In the genomic region with DNA sequence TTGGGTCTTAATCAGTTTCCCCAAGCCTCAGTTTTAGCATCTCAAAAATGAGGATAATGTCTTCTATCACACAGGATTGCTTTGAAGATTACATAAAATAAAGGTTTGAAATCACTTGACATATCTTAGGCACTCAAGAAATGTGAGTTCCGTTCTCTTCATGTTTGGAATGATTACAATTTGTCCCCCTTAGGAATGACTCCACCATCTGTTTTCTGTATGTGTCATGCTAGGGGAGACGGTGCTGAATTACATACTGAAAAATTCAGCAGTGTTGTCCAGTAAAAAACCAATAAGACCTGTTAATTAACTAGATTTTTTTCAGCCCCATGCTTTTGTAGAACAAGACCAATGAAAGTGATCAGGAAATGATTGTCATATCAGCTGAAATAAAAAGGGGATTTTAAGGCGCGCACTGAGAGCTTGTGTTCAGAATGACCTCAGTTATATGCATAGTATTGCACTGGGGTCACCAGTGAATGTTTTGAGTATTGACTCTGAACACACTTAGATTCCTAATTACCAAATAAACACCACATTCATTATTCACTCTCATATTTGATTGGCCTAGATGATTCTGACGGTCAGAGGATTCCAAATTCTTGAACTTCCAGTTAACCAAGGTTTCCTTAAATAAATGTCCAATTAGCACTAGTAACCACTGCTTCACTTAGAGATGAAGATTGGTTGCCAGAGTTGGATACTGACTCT, we compare ENCODE assay signal across 26 cellular contexts.
DNase-seq lines count a peak whose midpoint lies in the region; ATAC-seq and TF ChIP-seq lines count a peak whose summit lies in the region.
"Had no signal": no experiment of that assay in that cellular context is flagged by ENCODE, and none has a peak within 500 bp of the region (broad histone marks: within the 10 kb centered on the region; RNA-seq: fewer than 3 reads in every experiment).

No MANE protein-coding gene starts in this region.

- H3K4me3 ChIP-seq in esophagus muscularis mucosa, result no peak overlapping the region
- no peak overlapping the region for H3K4me3 ChIP-seq in CD8-positive, alpha-beta memory T cell (ENCODE audit: low read length)
- H3K4me3 ChIP-seq: PC-9, spleen, tibial artery had no signal

- CTCF ChIA-PET in CD8-positive, alpha-beta memory T cell (lab: Charles Lee), result no interaction called here

- no peaks in the 10 kb centered on the region for H3K4me1 ChIP-seq in esophagus muscularis mucosa
- H3K4me1 ChIP-seq in CD8-positive, alpha-beta memory T cell (ENCODE audit: insufficient read depth, low read length), result no peaks in the 10 kb centered on the region
- H3K4me1 ChIP-seq: spleen, tibial artery had no signal

- H3K9me3 ChIP-seq in esophagus muscularis mucosa, result no peaks in the 10 kb centered on the region
- H3K9me3 ChIP-seq in CD8-positive, alpha-beta memory T cell (ENCODE audit: low read length), result no peaks in the 10 kb centered on the region
- H3K9me3 ChIP-seq: spleen, tibial artery had no signal

- TF ChIP-seq EP300 in esophagus muscularis mucosa (IDR thresholded peaks at IDR 0.05), result no peak

- ATAC-seq in SK-N-SH treated with all-trans-retinoic acid at 6 μM for 48 hours, result peak; percentile 86
- ATAC-seq: activated CD4-positive, alpha-beta T cell treated with anti-CD3 and anti-CD28 coated beads for 36 hours; activated T-cell treated with anti-CD3 and anti-CD28 coated beads, Interleukin-2, amount 50 U/mL, for 72 hours; HCT116; T-cell had no signal

- H3K4me3 Mint-ChIP-seq in CD8-positive, alpha-beta memory T cell, result no peak overlapping the region
- H3K4me3 Mint-ChIP-seq: activated CD4-positive, alpha-beta T cell treated with anti-CD3 and anti-CD28 coated beads for 36 hours; activated T-cell treated with anti-CD3 and anti-CD28 coated beads, Interleukin-2, amount 50 U/mL, for 72 hours; stimulated activated naive CD8-positive, alpha-beta T cell treated with anti-CD3 and anti-CD28 coated beads, Interleukin-15, Interleukin-2, amounts not matched to agents 100 ng/mL and 50 ng/mL, for 24 hours; T-cell had no signal

- no peaks in the 10 kb centered on the region for H3K36me3 Mint-ChIP-seq in CD8-positive, alpha-beta memory T cell
- H3K36me3 Mint-ChIP-seq: T-cell had no signal

- DNase-seq in NCI-H748 (lab: John Stamatoyannopoulos, UW; ENCODE audit: unreplicated experiment) (peak; percentile 3), NCI-H748 treated with DMSO at 0.1 percent for 48 hours (lab: John Stamatoyannopoulos, UW) (no peak), fibroblast of peridontal ligament (ENCODE audit: extremely low read depth) (peak; percentile 76), esophagus muscularis mucosa (ENCODE audit: extremely low spot score) (no peak), COLO829 (ENCODE audit: low spot score) (no peak)
- DNase-seq in activated T-cell treated with anti-CD3 and anti-CD28 coated beads, Interleukin-2, amount 50 U/mL, for 48 hours, result no peak
- no peak for DNase-seq in CD8-positive, alpha-beta memory T cell
- DNase-seq: 8988T; activated CD4-positive, alpha-beta T cell treated with anti-CD3 and anti-CD28 coated beads for 36 hours; activated naive CD4-positive, alpha-beta T cell treated with anti-CD3 and anti-CD28 coated beads, Interleukin-2, amount 50 U/mL, for 16 hours; activated T-cell treated with anti-CD3 and anti-CD28 coated beads, Interleukin-2, amount 50 U/mL, for 72 hours; aorta; effector CD4-positive, alpha-beta T cell; Karpas-422; mammary epithelial cell; NCI-H1930; NCI-H226; PC-9; SHP77 treated with DMSO at 0.1 percent for 48 hours; spleen; stimulated activated CD4-positive, alpha-beta T cell treated with anti-CD3 and anti-CD28 coated beads, Interleukin-4, amount 100 ng/mL, for 24 hours; T-cell; tibial artery had no signal

- intact Hi-C loops in esophagus muscularis mucosa (cut with DNase I), result no loop called here

- H3K27ac Mint-ChIP-seq in CD8-positive, alpha-beta memory T cell, result no peak overlapping the region
- H3K27ac Mint-ChIP-seq: activated CD4-positive, alpha-beta T cell treated with anti-CD3 and anti-CD28 coated beads for 36 hours; activated T-cell treated with anti-CD3 and anti-CD28 coated beads, Interleukin-2, amount 50 U/mL, for 72 hours; stimulated activated naive CD8-positive, alpha-beta T cell treated with anti-CD3 and anti-CD28 coated beads, Interleukin-15, Interleukin-2, amounts not matched to agents 100 ng/mL and 50 ng/mL, for 24 hours; T-cell had no signal

- no peak for TF ChIP-seq CTCF in esophagus muscularis mucosa (IDR thresholded peaks at IDR 0.05)

- TF ChIP-seq POLR2A in esophagus muscularis mucosa (IDR thresholded peaks at IDR 0.05; ENCODE audit: low read depth), result no peak

- 69% methylated on average over 5 of the region's 5 CpGs for WGBS in esophagus muscularis mucosa

- peaks cover 0 to 17% (median 4%) of the 10 kb centered on the region in 5 donors for H3K9me3 Mint-ChIP-seq in CD8-positive, alpha-beta memory T cell
- H3K9me3 Mint-ChIP-seq: activated T-cell treated with anti-CD3 and anti-CD28 coated beads, Interleukin-2, amount 50 U/mL, for 72 hours; stimulated activated naive CD8-positive, alpha-beta T cell treated with anti-CD3 and anti-CD28 coated beads, Interleukin-15, Interleukin-2, amounts not matched to agents 100 ng/mL and 50 ng/mL, for 24 hours; T-cell had no signal

- peaks cover 3 to 6% of the 10 kb centered on the region in 2 donors for H3K27me3 Mint-ChIP-seq in CD8-positive, alpha-beta memory T cell
- H3K27me3 Mint-ChIP-seq: stimulated activated naive CD8-positive, alpha-beta T cell treated with anti-CD3 and anti-CD28 coated beads, Interleukin-15, Interleukin-2, amounts not matched to agents 100 ng/mL and 50 ng/mL, for 24 hours had no signal

- no peaks in the 10 kb centered on the region for H3K36me3 ChIP-seq in esophagus muscularis mucosa
- no peaks in the 10 kb centered on the region for H3K36me3 ChIP-seq in CD8-positive, alpha-beta memory T cell (ENCODE audit: insufficient read depth, low read length)
- H3K36me3 ChIP-seq: spleen, tibial artery had no signal

- no peaks in the 10 kb centered on the region for H3K27me3 ChIP-seq in esophagus muscularis mucosa
- no peaks in the 10 kb centered on the region for H3K27me3 ChIP-seq in CD8-positive, alpha-beta memory T cell (ENCODE audit: insufficient read depth, low read length, poor library complexity, severe bottlenecking)
- H3K27me3 ChIP-seq: spleen, tibial artery had no signal

- H3K27ac ChIP-seq in esophagus muscularis mucosa (replicated peaks in 1 of 4), result no peak overlapping the region
- H3K27ac ChIP-seq in CD8-positive, alpha-beta memory T cell (ENCODE audit: low read depth, low read length), result no peak overlapping the region
- H3K27ac ChIP-seq: PC-9, spleen, tibial artery had no signal

- no peaks in the 10 kb centered on the region for H3K4me1 Mint-ChIP-seq in CD8-positive, alpha-beta memory T cell
- H3K4me1 Mint-ChIP-seq: activated CD4-positive, alpha-beta T cell treated with anti-CD3 and anti-CD28 coated beads for 36 hours; T-cell had no signal

- POLR2A ChIA-PET in CD8-positive, alpha-beta memory T cell (lab: Charles Lee), result no interaction called here

TF ChIP-seq in SK-N-SH treated with all-trans-retinoic acid at 6 μM for 48 hours, 23 proteins besides CTCF, POLR2A, EP300 and RAD21 (continues in another document):
- TF ChIP-seq, protein P1, sequence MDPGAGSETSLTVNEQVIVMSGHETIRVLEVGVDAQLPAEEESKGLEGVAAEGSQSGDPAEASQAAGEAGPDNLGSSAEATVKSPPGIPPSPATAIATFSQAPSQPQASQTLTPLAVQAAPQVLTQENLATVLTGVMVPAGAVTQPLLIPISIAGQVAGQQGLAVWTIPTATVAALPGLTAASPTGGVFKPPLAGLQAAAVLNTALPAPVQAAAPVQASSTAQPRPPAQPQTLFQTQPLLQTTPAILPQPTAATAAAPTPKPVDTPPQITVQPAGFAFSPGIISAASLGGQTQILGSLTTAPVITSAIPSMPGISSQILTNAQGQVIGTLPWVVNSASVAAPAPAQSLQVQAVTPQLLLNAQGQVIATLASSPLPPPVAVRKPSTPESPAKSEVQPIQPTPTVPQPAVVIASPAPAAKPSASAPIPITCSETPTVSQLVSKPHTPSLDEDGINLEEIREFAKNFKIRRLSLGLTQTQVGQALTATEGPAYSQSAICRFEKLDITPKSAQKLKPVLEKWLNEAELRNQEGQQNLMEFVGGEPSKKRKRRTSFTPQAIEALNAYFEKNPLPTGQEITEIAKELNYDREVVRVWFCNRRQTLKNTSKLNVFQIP (CRISPR knock-in tag; IDR thresholded peaks at IDR 0.05; ENCODE audit: borderline replicate concordance, low read depth), result no peak
- TF ChIP-seq TCF4 (CRISPR knock-in tag; IDR thresholded peaks at IDR 0.05; ENCODE audit: borderline replicate concordance) (no peak), ZFP30 (CRISPR knock-in tag; IDR thresholded peaks at IDR 0.05) (no peak), RARB (CRISPR knock-in tag; IDR thresholded peaks at IDR 0.05) (no peak), GLIS3 (CRISPR knock-in tag; IDR thresholded peaks at IDR 0.05) (no peak), ZFP3 (CRISPR knock-in tag; IDR thresholded peaks at IDR 0.05) (no peak)
- TF ChIP-seq, protein P2, sequence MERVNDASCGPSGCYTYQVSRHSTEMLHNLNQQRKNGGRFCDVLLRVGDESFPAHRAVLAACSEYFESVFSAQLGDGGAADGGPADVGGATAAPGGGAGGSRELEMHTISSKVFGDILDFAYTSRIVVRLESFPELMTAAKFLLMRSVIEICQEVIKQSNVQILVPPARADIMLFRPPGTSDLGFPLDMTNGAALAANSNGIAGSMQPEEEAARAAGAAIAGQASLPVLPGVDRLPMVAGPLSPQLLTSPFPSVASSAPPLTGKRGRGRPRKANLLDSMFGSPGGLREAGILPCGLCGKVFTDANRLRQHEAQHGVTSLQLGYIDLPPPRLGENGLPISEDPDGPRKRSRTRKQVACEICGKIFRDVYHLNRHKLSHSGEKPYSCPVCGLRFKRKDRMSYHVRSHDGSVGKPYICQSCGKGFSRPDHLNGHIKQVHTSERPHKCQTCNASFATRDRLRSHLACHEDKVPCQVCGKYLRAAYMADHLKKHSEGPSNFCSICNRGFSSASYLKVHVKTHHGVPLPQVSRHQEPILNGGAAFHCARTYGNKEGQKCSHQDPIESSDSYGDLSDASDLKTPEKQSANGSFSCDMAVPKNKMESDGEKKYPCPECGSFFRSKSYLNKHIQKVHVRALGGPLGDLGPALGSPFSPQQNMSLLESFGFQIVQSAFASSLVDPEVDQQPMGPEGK (CRISPR knock-in tag; IDR thresholded peaks at IDR 0.05; ENCODE audit: borderline replicate concordance), result no peak

Comparison
In these comparisons a context has a peak if more than half of its experiments do, and no peak if none do; other contexts are left out.
1. DNase-seq: peak in NCI-H748 (single experiment) and fibroblast of peridontal ligament (single experiment); none in NCI-H748 treated with DMSO at 0.1 percent for 48 hours (single experiment), activated T-cell treated with anti-CD3 and anti-CD28 coated beads, Interleukin-2, amount 50 U/mL, for 48 hours (0 of 2), esophagus muscularis mucosa (single experiment), CD8-positive, alpha-beta memory T cell (0 of 5) and COLO829 (single experiment).